ENCODE assay signal across 8 cellular contexts in the genomic region with DNA sequence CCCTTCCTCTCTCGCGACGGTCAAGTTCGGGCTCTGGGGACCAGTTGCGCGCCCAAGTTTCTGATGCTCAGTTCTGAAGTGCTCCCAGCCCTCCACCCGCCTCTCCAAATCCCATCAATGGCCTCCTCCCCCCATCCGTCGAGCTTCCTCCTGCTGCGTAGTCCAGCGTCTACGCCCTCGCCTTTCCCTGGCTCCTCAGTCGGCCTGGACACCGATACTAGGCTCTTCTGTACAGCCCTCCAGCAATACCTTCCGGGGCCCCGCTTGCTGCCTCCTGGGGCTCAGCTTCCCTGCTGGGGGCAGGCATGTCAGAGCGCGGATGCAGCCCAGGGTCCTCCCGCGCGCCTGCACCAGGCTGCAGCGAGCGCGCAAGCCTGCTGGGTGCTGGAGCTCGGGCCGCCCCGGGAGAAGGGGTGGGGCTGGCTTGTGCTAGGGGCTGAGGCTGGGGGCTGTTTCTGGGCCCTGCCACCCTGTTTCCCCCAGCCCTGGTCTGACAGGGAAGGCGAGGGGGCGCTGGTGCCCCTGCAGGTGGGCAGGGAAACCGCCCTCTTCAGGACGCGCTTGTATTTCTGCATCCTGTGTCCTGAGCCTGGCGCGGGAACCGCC.
DNase-seq lines count a peak whose midpoint lies in the region; ATAC-seq and TF ChIP-seq lines count a peak whose summit lies in the region.

No MANE protein-coding gene starts in this region.

- H3K36me3 Mint-ChIP-seq in neural progenitor cell, result no peaks in the 10 kb centered on the region

- H3K9ac ChIP-seq in neural progenitor cell, result no peak overlapping the region

- peaks cover 4% of the 10 kb centered on the region for H3F3A ChIP-seq in neural progenitor cell (ENCODE audit: low read depth)

- H3K27me3 ChIP-seq in ACC112 (ENCODE audit: insufficient read depth, low read length) (peaks cover 33% of the 10 kb centered on the region), dorsolateral prefrontal cortex (peaks cover 0 to 46% (median 4%) of the 10 kb centered on the region in 45 donors), neural progenitor cell (peaks cover 33% of the 10 kb centered on the region)

- H3K27me3 Mint-ChIP-seq in neural progenitor cell (ENCODE audit: insufficient read depth, low read depth), result peaks cover 10% of the 10 kb centered on the region

- ATAC-seq in HG02938 (IDR thresholded peaks at IDR 0.05; ENCODE audit: unreplicated experiment) (no peak), GM21717 (IDR thresholded peaks at IDR 0.05; ENCODE audit: unreplicated experiment) (no peak)

- H3K4me1 ChIP-seq in ACC112 (ENCODE audit: control insufficient read depth, insufficient read depth, low read length, unreplicated experiment) (no peaks in the 10 kb centered on the region), neural progenitor cell (peaks cover 17% of the 10 kb centered on the region)

- no peaks in the 10 kb centered on the region for H3K36me3 ChIP-seq in ACC112 (ENCODE audit: insufficient read depth, low read length)
- no peaks in the 10 kb centered on the region for H3K36me3 ChIP-seq in neural progenitor cell

- no peaks in the 10 kb centered on the region for H4K20me1 ChIP-seq in neural progenitor cell (ENCODE audit: low read depth)

- H3K27ac ChIP-seq in ACC112 (ENCODE audit: low read depth, low read length), result no peak overlapping the region
- H3K27ac ChIP-seq in VCaP, result peak overlapping the region; percentile 24; the same call in 1 of the 2 replicates
- H3K27ac ChIP-seq in dorsolateral prefrontal cortex, result peak overlapping the region in 46 of 59 donors; percentile 1 to 90 (median 55)
- no peak overlapping the region for H3K27ac ChIP-seq in neural progenitor cell

- peaks cover 4% of the 10 kb centered on the region for H3K4me1 Mint-ChIP-seq in neural progenitor cell

- intact Hi-C loops in dorsolateral prefrontal cortex (cut with DNase I), result no loop called here

- TF ChIP-seq CTCF in VCaP (conservative IDR thresholded peaks at IDR 0.05) (peak; percentile 72), dorsolateral prefrontal cortex (IDR thresholded peaks at IDR 0.05 in 54 of 56, conservative IDR thresholded peaks at IDR 0.05 in 2 of 56; ENCODE audit: low read depth in 1 of 56, partially characterized antibody in 56 of 56) (peak in 29 of 56 donors; percentile 9 to 51 (median 28)), neural progenitor cell (IDR thresholded peaks at IDR 0.05) (peak; percentile 64)

- DNase-seq in dorsolateral prefrontal cortex, result peak in 7 of 10 donors; percentile 35 to 60 (median 45)
- peak; percentile 73 for DNase-seq in neural progenitor cell (ENCODE audit: low spot score)
- DNase-seq in cortex of kidney (lab: John Stamatoyannopoulos, UW), result no peak
- no peak for DNase-seq in NCI-H146 treated with DMSO at 0.1 percent for 48 hours (lab: John Stamatoyannopoulos, UW; ENCODE audit: unreplicated experiment)

- peak overlapping the region; percentile 78 for H3K4me3 Mint-ChIP-seq in neural progenitor cell

- H3K4me3 ChIP-seq in ACC112 (ENCODE audit: low read depth, low read length), result 0 out of 2 replicates have a peak overlapping the region, but pooled peaks have one; percentile 8
- peak overlapping the region; percentile 26 to 75 (median 59) for H3K4me3 ChIP-seq in dorsolateral prefrontal cortex
- peak overlapping the region; percentile 68 for H3K4me3 ChIP-seq in neural progenitor cell

- H3K9me3 ChIP-seq in neural progenitor cell (ENCODE audit: low read depth), result no peaks in the 10 kb centered on the region

- H3K79me2 ChIP-seq in ACC112 (ENCODE audit: control insufficient read depth, insufficient read depth, low read length, unreplicated experiment), result no peaks in the 10 kb centered on the region
- H3K79me2 ChIP-seq in neural progenitor cell (ENCODE audit: low read depth), result no peaks in the 10 kb centered on the region

- no peak overlapping the region for H3K27ac Mint-ChIP-seq in neural progenitor cell

- H2AFZ ChIP-seq in ACC112 (ENCODE audit: low read length, unreplicated experiment) (no peak overlapping the region), neural progenitor cell (replicated peaks) (peak overlapping the region; percentile 89)

- H3K9me3 Mint-ChIP-seq in neural progenitor cell, result no peaks in the 10 kb centered on the region

- H3K4me2 ChIP-seq in neural progenitor cell, result peak overlapping the region; percentile 85

Comparison
In these comparisons a context has a peak if more than half of its experiments do, and no peak if none do; other contexts are left out.
1. H3K27ac ChIP-seq: peak in VCaP (single experiment) and dorsolateral prefrontal cortex (46 of 59); none in ACC112 (single experiment) and neural progenitor cell (single experiment).
2. H3K4me3 ChIP-seq: peak in every context shown above with its lines; median percentile 68 in neural progenitor cell; 59 in dorsolateral prefrontal cortex; 8 in ACC112.
3. DNase-seq: peak in dorsolateral prefrontal cortex (7 of 10) and neural progenitor cell (single experiment); none in cortex of kidney (single experiment) and NCI-H146 treated with DMSO at 0.1 percent for 48 hours (single experiment).
4. Peak in every context shown above with its lines, with median percentiles within 50 percentile points of each other: CTCF ChIP-seq.